8 cellular contexts compared by ENCODE assay signal in the genomic region with DNA sequence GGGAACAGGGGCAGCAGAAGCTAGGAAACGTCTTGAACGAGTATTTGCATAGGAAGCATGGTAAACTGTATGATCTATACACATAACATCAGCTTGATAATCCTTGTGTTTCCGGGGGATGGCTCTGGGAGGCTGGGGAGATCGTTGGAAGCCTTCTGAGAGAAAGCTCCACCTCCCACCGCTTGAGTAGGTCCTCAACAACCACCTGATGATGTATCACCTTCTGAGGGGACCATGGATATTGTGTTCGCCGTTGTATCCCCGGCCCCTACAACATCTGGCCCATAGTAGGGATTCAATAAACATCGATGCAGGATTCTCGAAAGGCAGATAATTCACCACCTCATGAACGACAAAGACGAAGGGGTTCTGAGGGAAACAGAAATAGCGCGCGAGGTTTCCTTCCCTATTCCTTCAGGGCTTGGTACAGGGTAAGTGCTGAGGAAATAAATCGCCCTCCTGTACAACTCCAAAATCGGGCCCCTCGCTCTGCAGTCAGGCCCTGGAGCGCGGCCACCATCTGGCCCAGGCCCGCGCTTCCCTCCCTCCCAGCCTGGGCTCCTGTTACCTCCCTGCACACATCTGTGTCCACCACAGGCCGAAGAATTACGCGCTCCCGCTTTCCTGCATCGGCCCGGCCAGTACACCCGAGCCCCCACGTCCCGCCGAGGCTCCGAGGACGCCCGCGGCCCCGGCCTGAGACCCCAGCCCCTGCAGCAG.
DNase-seq lines count a peak whose midpoint lies in the region; ATAC-seq, FAIRE-seq and TF ChIP-seq lines count a peak whose summit lies in the region.
"Not testable (repeated sequence)": the region's sequence is repeated elsewhere in the genome, so short reads cannot be mapped to it uniquely, and the experiment has no call there.

No MANE protein-coding gene starts in this region.

- FAIRE-seq in bronchial epithelial cell (lab: Jason Lieb, UNC), result not testable (repeated sequence)

- H3K27me3 ChIP-seq in BJ (ENCODE audit: control insufficient read depth, insufficient read depth, low read length); bronchial epithelial cell (ENCODE audit: control insufficient read depth, insufficient read depth, low read length): not testable (repeated sequence)

- CTCF ChIA-PET in BJ (lab: Yijun Ruan, JAX), result not testable (repeated sequence)

- not testable (repeated sequence) for H3K27ac Mint-ChIP-seq in activated CD4-positive, alpha-beta T cell treated with anti-CD3 and anti-CD28 coated beads, Interleukin-2, amount 10 ng/mL, durations not matched to agents 24 days and 14 days

- H3K36me3 Mint-ChIP-seq in activated CD4-positive, alpha-beta T cell treated with anti-CD3 and anti-CD28 coated beads, Interleukin-2, amount 10 ng/mL, durations not matched to agents 24 days and 14 days (ENCODE audit: low read depth), result not testable (repeated sequence)

- not testable (repeated sequence) for H3K9me3 Mint-ChIP-seq in activated CD4-positive, alpha-beta T cell treated with anti-CD3 and anti-CD28 coated beads, Interleukin-2, amount 10 ng/mL, durations not matched to agents 24 days and 14 days

- DNase-seq in BJ (ENCODE audit: low read depth); bronchial epithelial cell (ENCODE audit: low read depth); left colon: not testable (repeated sequence)
- DNase-seq in activated CD4-positive, alpha-beta T cell treated with anti-CD3 and anti-CD28 coated beads, Interleukin-2, amount 10 ng/mL, durations not matched to agents 24 days and 14 days, result peak; percentile 63
- DNase-seq in stimulated activated CD4-positive, alpha-beta T cell treated with anti-CD3 and anti-CD28 coated beads, Interleukin-12 subunit alpha, Interleukin-12 subunit beta, amount 100 ng/mL, for 4 hours, result peak; percentile 10

- not testable (repeated sequence) for H3K4me3 Mint-ChIP-seq in activated CD4-positive, alpha-beta T cell treated with anti-CD3 and anti-CD28 coated beads, Interleukin-2, amount 10 ng/mL, durations not matched to agents 24 days and 14 days

- intact Hi-C loops in activated CD4-positive, alpha-beta T cell treated with anti-CD3 and anti-CD28 coated beads, Interleukin-2, amount 10 ng/mL, durations not matched to agents 24 days and 14 days (cut with micrococcal nuclease); left colon (cut with DNase I, micrococcal nuclease): not testable (repeated sequence)

- ATAC-seq in GM19395 (IDR thresholded peaks at IDR 0.05; ENCODE audit: unreplicated experiment) (peak; percentile 38), HG02678 (IDR thresholded peaks at IDR 0.05; ENCODE audit: unreplicated experiment) (peak; percentile 26), HG03520 (IDR thresholded peaks at IDR 0.05; ENCODE audit: unreplicated experiment) (peak; percentile 25), left colon (peak; percentile 59)

- peak overlapping the region; percentile 20 for H3K4me3 ChIP-seq in BJ (ENCODE audit: low read depth, low read length)
- peak overlapping the region; percentile 28 for H3K4me3 ChIP-seq in bronchial epithelial cell (ENCODE audit: low read depth, low read length)

- not testable (repeated sequence) for H3K4me1 Mint-ChIP-seq in activated CD4-positive, alpha-beta T cell treated with anti-CD3 and anti-CD28 coated beads, Interleukin-2, amount 10 ng/mL, durations not matched to agents 24 days and 14 days

- not testable (repeated sequence) for H3K27me3 Mint-ChIP-seq in activated CD4-positive, alpha-beta T cell treated with anti-CD3 and anti-CD28 coated beads, Interleukin-2, amount 10 ng/mL, durations not matched to agents 24 days and 14 days

- TF ChIP-seq CTCF in BJ (IDR thresholded peaks at IDR 0.05; ENCODE audit: insufficient read depth, low read depth, low read length); bronchial epithelial cell (IDR thresholded peaks at IDR 0.05; ENCODE audit: insufficient read depth, low read length, severe bottlenecking): not testable (repeated sequence)

- POLR2A ChIA-PET in BJ (lab: Charles Lee), result not testable (repeated sequence)

- H3K36me3 ChIP-seq in BJ (ENCODE audit: control insufficient read depth, insufficient read depth, low read length); bronchial epithelial cell (ENCODE audit: control insufficient read depth, insufficient read depth, low read length): not testable (repeated sequence)
